13 cellular contexts compared by ENCODE assay signal in genomic region chr5:44935262-44935661, GRCh38.
DNase-seq lines count a peak whose midpoint lies in the region; ATAC-seq and TF ChIP-seq lines count a peak whose summit lies in the region.
"Had no signal": no experiment of that assay in that cellular context is flagged by ENCODE, and none has a peak within 500 bp of the region (broad histone marks: within the 10 kb centered on the region; RNA-seq: fewer than 3 reads in every experiment).

No MANE protein-coding gene starts in this region.

- H3K4me3 ChIP-seq in DND-41 (ENCODE audit: low read depth in 1 of 2, low read length in 2 of 2) (no peak overlapping the region), OCI-LY7 (ENCODE audit: low read depth, low read length, poor library complexity, severe bottlenecking) (no peak overlapping the region)
- H3K4me3 ChIP-seq: coronary artery, sigmoid colon had no signal

- no peaks in the 10 kb centered on the region for H3K4me1 ChIP-seq in DND-41 (ENCODE audit: insufficient read depth, low read length)
- no peaks in the 10 kb centered on the region for H3K4me1 ChIP-seq in H9 (ENCODE audit: insufficient read depth, low read length)
- no peaks in the 10 kb centered on the region for H3K4me1 ChIP-seq in OCI-LY7 (ENCODE audit: insufficient read depth, low read length, poor library complexity, severe bottlenecking)
- H3K4me1 ChIP-seq: sigmoid colon had no signal

- H2BK120ac ChIP-seq in H9 (ENCODE audit: low read depth, low read length, poor library complexity, severe bottlenecking), result no peak overlapping the region

- no peak overlapping the region for H2BK20ac ChIP-seq in H9 (ENCODE audit: low read depth, low read length, poor library complexity, severe bottlenecking)

- no peak overlapping the region for H3K9ac ChIP-seq in DND-41 (ENCODE audit: low read depth, low read length)
- no peak overlapping the region for H3K9ac ChIP-seq in H9 (ENCODE audit: extremely low read depth, insufficient read length, low read length)

- H2BK12ac ChIP-seq in H9 (ENCODE audit: insufficient read length, low read depth, low read length), result no peak overlapping the region

- H3K27me3 Mint-ChIP-seq in H9 (ENCODE audit: low read depth), result no peaks in the 10 kb centered on the region

- no peaks in the 10 kb centered on the region for H4K20me1 ChIP-seq in DND-41 (ENCODE audit: insufficient read depth, low read length)
- H4K20me1 ChIP-seq in H9 (ENCODE audit: control insufficient read depth, insufficient read depth, insufficient read length), result no peaks in the 10 kb centered on the region
- H4K20me1 ChIP-seq in OCI-LY7 (ENCODE audit: insufficient read depth, low read length), result no peaks in the 10 kb centered on the region

- H3K23ac ChIP-seq in H9 (ENCODE audit: insufficient read length, low read depth, low read length), result no peak overlapping the region

- no peak overlapping the region for H3K18ac ChIP-seq in H9 (ENCODE audit: insufficient read length, low read depth, low read length)

- H3T11ph ChIP-seq in H9 (ENCODE audit: low read length), result no peak overlapping the region

- H2AK5ac ChIP-seq in H9 (ENCODE audit: insufficient read length, low read length), result no peak overlapping the region

- CTCF ChIA-PET in OCI-LY7 (lab: Charles Lee; ENCODE audit: unreplicated experiment), result no interaction called here

- H3K27ac Mint-ChIP-seq in H9, result no peak overlapping the region; a peak in 1 of 7 replicates

- no CpG with 5 or more reads among the region's 1 CpG for WGBS in H9 (ENCODE audit: extremely low coverage, insufficient read length, low lambda C conversion rate)

- POLR2A ChIA-PET in OCI-LY7 (lab: Charles Lee), result no interaction called here

- H4K91ac ChIP-seq in H9 (ENCODE audit: insufficient read length, low read depth, low read length), result no peak overlapping the region

- peaks cover 3 to 9% (median 5%) of the 10 kb centered on the region in 3 experiments; a peak in 5 of 7 replicates for H3K36me3 Mint-ChIP-seq in H9 (ENCODE audit: insufficient read depth in 1 of 3, low read depth in 3 of 3)

- no peak overlapping the region for H4K5ac ChIP-seq in H9 (ENCODE audit: insufficient read length, low read depth, low read length)

- no peak overlapping the region for H4K8ac ChIP-seq in H9 (replicated peaks; ENCODE audit: insufficient read length, low read depth, low read length)

- no peak overlapping the region for H2AFZ ChIP-seq in DND-41 (ENCODE audit: low read depth, low read length)
- no peak overlapping the region for H2AFZ ChIP-seq in H9 (ENCODE audit: low read length)
- H2AFZ ChIP-seq in OCI-LY7 (ENCODE audit: low read length), result no peak overlapping the region

- H3K36me3 ChIP-seq in DND-41 (ENCODE audit: insufficient read depth, low read length) (no peaks in the 10 kb centered on the region), OCI-LY7 (ENCODE audit: insufficient read depth, low read length) (no peaks in the 10 kb centered on the region)
- H3K36me3 ChIP-seq: sigmoid colon had no signal

- ATAC-seq in DND-41 (ENCODE audit: insufficient read depth, low read depth) (no peak), GM21576 (IDR thresholded peaks at IDR 0.05; ENCODE audit: unreplicated experiment) (no peak), HG02798 (IDR thresholded peaks at IDR 0.05; ENCODE audit: poor library complexity, unreplicated experiment) (no peak)

- no TSS peak for BruUV-seq in OCI-LY7 (replicated peaks; lab: Mats Ljungman, UMichigan)

- H3K23me2 ChIP-seq in H9 (ENCODE audit: insufficient read length, low read depth, low read length, poor library complexity, severe bottlenecking), result no peaks in the 10 kb centered on the region

- no peak overlapping the region for H3K4me2 ChIP-seq in DND-41 (ENCODE audit: insufficient read depth, low read length)
- no peak overlapping the region for H3K4me2 ChIP-seq in H9 (ENCODE audit: insufficient read depth, insufficient read length, low read length)
- H3K4me2 ChIP-seq in OCI-LY7 (ENCODE audit: low read length), result no peak overlapping the region

- H3K4me3 Mint-ChIP-seq in H9, result no peak overlapping the region

- H3K27me3 ChIP-seq in DND-41 (ENCODE audit: insufficient read depth, low read length, poor library complexity) (no peaks in the 10 kb centered on the region), H9 (ENCODE audit: insufficient read depth, low read length) (no peaks in the 10 kb centered on the region)
- H3K27me3 ChIP-seq: sigmoid colon had no signal

- intact Hi-C loops in OCI-LY7 (cut with micrococcal nuclease; ENCODE audit: unreplicated experiment), result no loop called here

- H3K4ac ChIP-seq in H9 (ENCODE audit: low read depth, low read length), result no peak overlapping the region

- peaks cover 0 to 2% of the 10 kb centered on the region in 2 experiments; a peak in 1 of 4 replicates for H3K4me1 Mint-ChIP-seq in H9

- peaks cover 5 to 8% of the 10 kb centered on the region in 2 experiments; a peak in 4 of 5 replicates for H3K9me3 Mint-ChIP-seq in H9

- H3K79me1 ChIP-seq in H9 (ENCODE audit: insufficient read depth, low read depth, low read length, poor library complexity, severe bottlenecking), result no peaks in the 10 kb centered on the region

- H3K79me2 ChIP-seq in DND-41 (ENCODE audit: insufficient read depth, low read length) (no peaks in the 10 kb centered on the region), H9 (ENCODE audit: insufficient read depth, low read length) (no peaks in the 10 kb centered on the region), OCI-LY7 (ENCODE audit: insufficient read depth, low read depth, low read length) (no peaks in the 10 kb centered on the region)

- no peak overlapping the region for H3K14ac ChIP-seq in H9 (ENCODE audit: insufficient read depth, low read length)

- no peaks in the 10 kb centered on the region for H3K9me2 ChIP-seq in OCI-LY7 (ENCODE audit: insufficient read depth, low read length)

- H3K27ac ChIP-seq in DND-41 (ENCODE audit: low read length), result no peak overlapping the region
- no peak overlapping the region for H3K27ac ChIP-seq in H9 (ENCODE audit: insufficient read length, low read depth, low read length)
- no peak overlapping the region for H3K27ac ChIP-seq in OCI-LY7 (ENCODE audit: low read depth, low read length, poor library complexity, severe bottlenecking)
- H3K27ac ChIP-seq: coronary artery, sigmoid colon had no signal

- H2BK5ac ChIP-seq in H9 (ENCODE audit: insufficient read length, low read length), result no peak overlapping the region

- no peak for DNase-seq in DND-41
- peak; percentile 68 for DNase-seq in H9
- no peak for DNase-seq in OCI-LY7 (ENCODE audit: low spot score)
- DNase-seq in iPS DF 4.7 (ENCODE audit: extremely low read depth, low spot score), result peak; percentile 64
- no peak for DNase-seq in stimulated activated CD4-positive, alpha-beta T cell treated with anti-CD3 and anti-CD28 coated beads, Interleukin-2, amount 100 ng/mL, for 48 hours
- DNase-seq in NCI-H1048 (lab: John Stamatoyannopoulos, UW), result no peak
- DNase-seq: activated CD4-positive, alpha-beta T cell treated with anti-CD3 and anti-CD28 coated beads for 48 hours; activated naive CD4-positive, alpha-beta T cell treated with anti-CD3 and anti-CD28 coated beads, Interleukin-2, amount 50 U/mL, for 16 hours; NCI-H187; sigmoid colon had no signal

- no peak overlapping the region for H3K56ac ChIP-seq in H9 (ENCODE audit: insufficient read length, low read depth, low read length)

- H2BK15ac ChIP-seq in H9 (ENCODE audit: low read depth, low read length), result no peak overlapping the region

- H3K9me3 ChIP-seq in DND-41 (ENCODE audit: insufficient read depth, low read length, severe bottlenecking), result peaks cover 2% of the 10 kb centered on the region
- H3K9me3 ChIP-seq in H9 (ENCODE audit: control insufficient read depth, low read depth, low read length), result no peaks in the 10 kb centered on the region
- H3K9me3 ChIP-seq in OCI-LY7 (ENCODE audit: low read length), result no peaks in the 10 kb centered on the region

- TF ChIP-seq CTCF in DND-41 (IDR thresholded peaks at IDR 0.05; ENCODE audit: borderline replicate concordance, extremely low read depth, low read length, poor library complexity, severe bottlenecking) (peak; percentile 19), H9 (conservative IDR thresholded peaks at IDR 0.05) (peak; percentile 89), OCI-LY7 (conservative IDR thresholded peaks at IDR 0.05; ENCODE audit: low read length) (0 out of 2 replicates have a peak, but pooled peaks have one; percentile 31)

Comparison
In these comparisons a context has a peak if more than half of its experiments do, and no peak if none do; other contexts are left out.
1. DNase-seq: peak in H9 (single experiment) and iPS DF 4.7 (single experiment); none in DND-41 (single experiment), OCI-LY7 (single experiment), stimulated activated CD4-positive, alpha-beta T cell treated with anti-CD3 and anti-CD28 coated beads, Interleukin-2, amount 100 ng/mL, for 48 hours (0 of 2) and NCI-H1048 (single experiment).
2. CTCF ChIP-seq: peak in every context shown above with its lines; median percentile 89 in H9; 31 in OCI-LY7; 19 in DND-41.